In the genomic region with DNA sequence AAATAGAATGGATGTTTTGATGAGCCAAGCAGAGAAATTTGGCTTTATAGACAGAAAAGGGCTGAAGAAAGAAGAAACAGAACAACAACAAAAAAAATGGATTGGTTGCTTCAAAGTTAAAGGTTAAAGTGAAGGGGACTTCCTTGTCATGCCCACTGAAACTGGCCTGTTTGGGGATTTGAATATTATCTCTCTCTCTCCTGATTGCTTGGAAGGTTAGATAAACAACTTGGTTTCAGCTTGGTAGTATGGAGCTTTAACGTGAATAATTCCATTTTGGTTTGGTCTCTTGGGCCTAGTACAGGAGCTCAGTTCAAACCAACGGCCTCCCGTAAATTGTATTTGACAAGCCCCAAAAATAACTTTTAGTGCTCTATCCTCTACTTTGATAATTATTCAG, we compare ENCODE assay signal across 10 cellular contexts.
DNase-seq lines count a peak whose midpoint lies in the region; ATAC-seq and TF ChIP-seq lines count a peak whose summit lies in the region.
"Had no signal": no experiment of that assay in that cellular context is flagged by ENCODE, and none has a peak within 500 bp of the region (broad histone marks: within the 10 kb centered on the region; RNA-seq: fewer than 3 reads in every experiment).

No MANE protein-coding gene starts in this region.

- H3K4me3 Mint-ChIP-seq in activated T-helper 1 cell treated with anti-CD3 and anti-CD28 coated beads, Interleukin-12 subunit alpha, Interleukin-12 subunit beta, Interleukin-2, Interleukin-4 antibody, amounts not matched to agents 30 ng/mL and 10 ng/mL and 1 ng/mL, durations not matched to agents 14 hours and 24 hours and 36 hours: peak overlapping the region; percentile 83

- peak overlapping the region; percentile 81 to 89 (median 84) for H3K27ac ChIP-seq in sigmoid colon

- H3K27me3 ChIP-seq in sigmoid colon: no peaks in the 10 kb centered on the region

- TF ChIP-seq EP300 in sigmoid colon (IDR thresholded peaks at IDR 0.05): no peak

- intact Hi-C loops in activated T-helper 1 cell treated with anti-CD3 and anti-CD28 coated beads, Interleukin-12 subunit alpha, Interleukin-12 subunit beta, Interleukin-2, Interleukin-4 antibody, amounts not matched to agents 30 ng/mL and 10 ng/mL and 1 ng/mL, durations not matched to agents 14 hours and 24 hours and 36 hours (cut with micrococcal nuclease): loop anchor here (1.0 to 10.0 kb wide), 8 partner anchors 11 to 1593 kb away; a partner anchor contains a TSS
- intact Hi-C loops in sigmoid colon (cut with DNase I): loop anchor here (5.0 to 10.0 kb wide), 3 partner anchors 36 to 257 kb away; no protein-coding TSS in a partner anchor

- no peaks in the 10 kb centered on the region for H3K36me3 Mint-ChIP-seq in activated T-helper 1 cell treated with anti-CD3 and anti-CD28 coated beads, Interleukin-12 subunit alpha, Interleukin-12 subunit beta, Interleukin-2, Interleukin-4 antibody, amounts not matched to agents 30 ng/mL and 10 ng/mL and 1 ng/mL, durations not matched to agents 14 hours and 24 hours and 36 hours (ENCODE audit: low read depth)

- H3K27me3 Mint-ChIP-seq in activated T-helper 1 cell treated with anti-CD3 and anti-CD28 coated beads, Interleukin-12 subunit alpha, Interleukin-12 subunit beta, Interleukin-2, Interleukin-4 antibody, amounts not matched to agents 30 ng/mL and 10 ng/mL and 1 ng/mL, durations not matched to agents 14 hours and 24 hours and 36 hours (ENCODE audit: insufficient read depth): no peaks in the 10 kb centered on the region

- peak; percentile 27 for ATAC-seq in GM18511 (IDR thresholded peaks at IDR 0.05; ENCODE audit: unreplicated experiment)
- ATAC-seq in HG02678 (IDR thresholded peaks at IDR 0.05; ENCODE audit: unreplicated experiment): peak; percentile 37
- no peak for ATAC-seq in HG02885 (IDR thresholded peaks at IDR 0.05; ENCODE audit: poor library complexity, unreplicated experiment)

- H3K4me1 Mint-ChIP-seq in activated T-helper 1 cell treated with anti-CD3 and anti-CD28 coated beads, Interleukin-12 subunit alpha, Interleukin-12 subunit beta, Interleukin-2, Interleukin-4 antibody, amounts not matched to agents 30 ng/mL and 10 ng/mL and 1 ng/mL, durations not matched to agents 14 hours and 24 hours and 36 hours (ENCODE audit: low read depth): peaks cover 86% of the 10 kb centered on the region

- H3K9me3 ChIP-seq in sigmoid colon: no peaks in the 10 kb centered on the region

- TF ChIP-seq POLR2A in sigmoid colon (IDR thresholded peaks at IDR 0.05): no peak

- TF ChIP-seq CTCF in sigmoid colon (IDR thresholded peaks at IDR 0.05): no peak

- no peaks in the 10 kb centered on the region for H3K9me3 Mint-ChIP-seq in activated T-helper 1 cell treated with anti-CD3 and anti-CD28 coated beads, Interleukin-12 subunit alpha, Interleukin-12 subunit beta, Interleukin-2, Interleukin-4 antibody, amounts not matched to agents 30 ng/mL and 10 ng/mL and 1 ng/mL, durations not matched to agents 14 hours and 24 hours and 36 hours

- peak overlapping the region; percentile 90 for H3K27ac Mint-ChIP-seq in activated T-helper 1 cell treated with anti-CD3 and anti-CD28 coated beads, Interleukin-12 subunit alpha, Interleukin-12 subunit beta, Interleukin-2, Interleukin-4 antibody, amounts not matched to agents 30 ng/mL and 10 ng/mL and 1 ng/mL, durations not matched to agents 14 hours and 24 hours and 36 hours

- peaks cover 0 to 70% (median 53%) of the 10 kb centered on the region in 4 donors for H3K4me1 ChIP-seq in sigmoid colon

- DNase-seq in activated T-helper 1 cell treated with anti-CD3 and anti-CD28 coated beads, Interleukin-12 subunit alpha, Interleukin-12 subunit beta, Interleukin-2, Interleukin-4 antibody, amounts not matched to agents 30 ng/mL and 10 ng/mL and 1 ng/mL, durations not matched to agents 14 hours and 24 hours and 36 hours (ENCODE audit: low spot score): no peak
- no peak for DNase-seq in sigmoid colon
- DNase-seq in T1000 (lab: John Stamatoyannopoulos, UW): no peak
- no peak for DNase-seq in activated gamma-delta T cell treated with Interleukin-2 at 50 U/mL for 16 hours
- no peak for DNase-seq in ureter (ENCODE audit: low spot score)
- DNase-seq: Right ventricle myocardium superior; stimulated activated CD4-positive, alpha-beta T cell treated with anti-CD3 and anti-CD28 coated beads, Interleukin-12 subunit alpha, Interleukin-12 subunit beta, amount 100 ng/mL, for 4 hours had no signal

- H3K36me3 ChIP-seq in sigmoid colon: no peaks in the 10 kb centered on the region

- peak overlapping the region in 1 of 4 donors; percentile 28 for H3K4me3 ChIP-seq in sigmoid colon

- WGBS in sigmoid colon, 2 donors: 56 to 81% methylated on average over 3 of the region's 3 CpGs
